Comparison of ENCODE assay signal across 32 cellular contexts in the genomic region with DNA sequence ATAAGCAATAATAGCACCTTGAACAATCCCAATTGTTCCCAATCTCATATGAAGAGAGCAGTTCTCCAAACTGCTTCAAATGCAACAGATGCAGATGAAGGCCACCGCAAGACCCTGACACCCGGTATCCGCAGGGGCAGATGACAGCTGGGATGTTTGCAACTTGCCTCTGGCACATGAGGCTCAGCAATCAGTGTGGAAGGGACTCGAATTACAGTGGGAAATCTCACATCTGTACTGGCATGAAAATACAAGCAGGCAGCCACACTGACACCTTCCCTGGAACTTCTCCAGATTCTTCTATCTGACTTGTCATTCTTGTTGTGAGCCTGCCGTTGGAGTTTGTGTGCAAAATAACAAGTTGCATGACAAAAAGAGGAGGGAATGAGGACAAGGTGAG.
"Had no signal": no experiment of that assay in that cellular context is flagged by ENCODE, and none has a peak within 500 bp of the region (broad histone marks: within the 10 kb centered on the region; RNA-seq: fewer than 3 reads in every experiment).

No MANE protein-coding gene starts in this region.

- H3K9me3 ChIP-seq: adrenal gland, Peyer's patch had no signal

- H3K4me3 ChIP-seq: adrenal gland, Peyer's patch, SK-N-MC had no signal

- H3K27me3 ChIP-seq: adrenal gland, Peyer's patch had no signal

- H3K27me3 Mint-ChIP-seq: activated B cell treated with CpG ODN at 0.5 μM for 24 hours; activated CD4-positive, alpha-beta memory T cell treated with anti-CD3 and anti-CD28 coated beads for 36 hours; IgD-negative memory B cell had no signal

- H3K36me3 ChIP-seq: adrenal gland, Peyer's patch had no signal

- H3K4me1 ChIP-seq: Peyer's patch had no signal

- H3K9me3 Mint-ChIP-seq: activated B cell treated with CpG ODN at 0.5 μM for 24 hours; activated CD4-positive, alpha-beta memory T cell treated with anti-CD3 and anti-CD28 coated beads for 36 hours; activated naive CD4-positive, alpha-beta T cell treated with anti-CD3 and anti-CD28 coated beads for 36 hours; activated naive CD4-positive, alpha-beta T cell treated with anti-CD3 and anti-CD28 coated beads, Interleukin-2, amount 50 U/mL, for 72 hours; activated T-cell treated with anti-CD3 and anti-CD28 coated beads, Interleukin-2, amount 50 U/mL, for 4 hours; activated T-helper 1 cell treated with anti-CD3 and anti-CD28 coated beads, Interleukin-12 subunit alpha, Interleukin-12 subunit beta, Interleukin-2, Interleukin-4 antibody, amounts not matched to agents 30 ng/mL and 10 ng/mL and 1 ng/mL, durations not matched to agents 14 hours and 24 hours and 36 hours; brain; IgD-negative memory B cell; T-helper 1 cell treated with Interleukin-12 subunit alpha and Interleukin-12 subunit beta and Interleukin-4 antibody, amounts not matched to agents 30 μg/mL and 1 μg/mL, for 36 hours had no signal

- H3K27ac ChIP-seq: adrenal gland, Peyer's patch, SK-N-MC, VCaP had no signal

- ATAC-seq: activated naive CD4-positive, alpha-beta T cell treated with anti-CD3 and anti-CD28 coated beads, Interleukin-2, amount 50 U/mL, for 72 hours; activated T-cell treated with anti-CD3 and anti-CD28 coated beads, Interleukin-2, amount 50 U/mL, for 4 hours; PC-3 had no signal

- H3K4me3 Mint-ChIP-seq: activated B cell treated with CpG ODN at 0.5 μM for 24 hours; activated CD4-positive, alpha-beta memory T cell treated with anti-CD3 and anti-CD28 coated beads for 36 hours; activated naive CD4-positive, alpha-beta T cell treated with anti-CD3 and anti-CD28 coated beads for 36 hours; activated T-cell treated with anti-CD3 and anti-CD28 coated beads, Interleukin-2, amount 50 U/mL, for 4 hours; activated T-helper 1 cell treated with anti-CD3 and anti-CD28 coated beads, Interleukin-12 subunit alpha, Interleukin-12 subunit beta, Interleukin-2, Interleukin-4 antibody, amounts not matched to agents 30 ng/mL and 10 ng/mL and 1 ng/mL, durations not matched to agents 14 hours and 24 hours and 36 hours; brain; IgD-negative memory B cell; T-helper 1 cell treated with Interleukin-12 subunit alpha and Interleukin-12 subunit beta and Interleukin-4 antibody, amounts not matched to agents 30 μg/mL and 1 μg/mL, for 36 hours had no signal

- DNase-seq: activated B cell treated with CpG ODN at 0.5 μM for 24 hours; activated CD4-positive, alpha-beta memory T cell treated with anti-CD3 and anti-CD28 coated beads for 36 hours; activated CD4-positive, alpha-beta T cell treated with anti-CD3 and anti-CD28 coated beads for 4 hours; activated CD4-positive, alpha-beta T cell treated with anti-CD3 and anti-CD28 coated beads, Interleukin-2, amount 50 U/mL, for 1 hour; activated CD4-positive, CD25-positive, alpha-beta regulatory T cell treated with anti-CD3 and anti-CD28 coated beads, Interleukin-2, amount 50 U/mL, for 72 hours; activated CD8-positive, alpha-beta memory T cell treated with anti-CD3 and anti-CD28 coated beads, Interleukin-2, amount 50 U/mL, for 4 hours; activated gamma-delta T cell treated with Interleukin-2 at 50 U/mL for 16 hours; activated naive CD4-positive, alpha-beta T cell treated with anti-CD3 and anti-CD28 coated beads for 36 hours; activated T-cell treated with anti-CD3 and anti-CD28 coated beads for 4 hours; activated T-cell treated with anti-CD3 and anti-CD28 coated beads, Interleukin-2, amount 50 U/mL, for 4 hours; adrenal gland; Karpas-422; KBM-7; NCI-H1105; NCI-H1417 treated with DMSO at 0.1 percent for 48 hours; NCI-H187 treated with DMSO at 0.1 percent for 48 hours; NCI-H2081; NCI-H510A; NCI-H526; NCI-H748 treated with DMSO at 0.1 percent for 48 hours; NK-92 treated with Interleukin-12 subunit alpha and Interleukin-12 subunit beta, amount 100 ng/mL, for 24 hours; PC-3; Peyer's patch; RPMI8226; T-helper 9 cell had no signal

- H3K4me1 Mint-ChIP-seq: activated B cell treated with CpG ODN at 0.5 μM for 24 hours had no signal

- H3K27ac Mint-ChIP-seq: activated B cell treated with CpG ODN at 0.5 μM for 24 hours; activated CD4-positive, alpha-beta memory T cell treated with anti-CD3 and anti-CD28 coated beads for 36 hours; activated naive CD4-positive, alpha-beta T cell treated with anti-CD3 and anti-CD28 coated beads for 36 hours; activated naive CD4-positive, alpha-beta T cell treated with anti-CD3 and anti-CD28 coated beads, Interleukin-2, amount 50 U/mL, for 72 hours; activated T-helper 1 cell treated with anti-CD3 and anti-CD28 coated beads, Interleukin-12 subunit alpha, Interleukin-12 subunit beta, Interleukin-2, Interleukin-4 antibody, amounts not matched to agents 30 ng/mL and 10 ng/mL and 1 ng/mL, durations not matched to agents 14 hours and 24 hours and 36 hours; brain; IgD-negative memory B cell; T-helper 1 cell treated with Interleukin-12 subunit alpha and Interleukin-12 subunit beta and Interleukin-4 antibody, amounts not matched to agents 30 μg/mL and 1 μg/mL, for 36 hours had no signal
